ENCODE assay signal across 32 cellular contexts in genomic region chr3:70880416-70880815, GRCh38.
"Had no signal": no experiment of that assay in that cellular context is flagged by ENCODE, and none has a peak within 500 bp of the region (broad histone marks: within the 10 kb centered on the region; RNA-seq: fewer than 3 reads in every experiment).

No MANE protein-coding gene starts in this region.

- H3K4me3 Mint-ChIP-seq: activated CD4-positive, alpha-beta T cell treated with anti-CD3 and anti-CD28 coated beads, Interleukin-2, amount 10 ng/mL, durations not matched to agents 7 days and 5 days; activated CD8-positive, alpha-beta T cell treated with anti-CD3 and anti-CD28 coated beads for 36 hours; activated naive CD8-positive, alpha-beta T cell; activated T-cell treated with anti-CD3 and anti-CD28 coated beads, Interleukin-2, amount 50 U/mL, for 4 hours; activated T-helper 17 cell treated with anti-CD3 and anti-CD28 coated beads, Interleukin-2, amount 50 U/mL, for 72 hours; T-cell; T-helper 1 cell treated with Interleukin-12 subunit alpha and Interleukin-12 subunit beta and Interleukin-4 antibody, amounts not matched to agents 30 μg/mL and 1 μg/mL, for 36 hours; WTC11 had no signal

- H3K36me3 ChIP-seq: adrenal gland, esophagus squamous epithelium, gastroesophageal sphincter, heart right ventricle had no signal

- H3K27ac Mint-ChIP-seq: activated CD4-positive, alpha-beta T cell treated with anti-CD3 and anti-CD28 coated beads, Interleukin-2, amount 10 ng/mL, durations not matched to agents 7 days and 5 days; activated CD8-positive, alpha-beta T cell treated with anti-CD3 and anti-CD28 coated beads for 36 hours; activated naive CD8-positive, alpha-beta T cell; activated T-helper 17 cell treated with anti-CD3 and anti-CD28 coated beads, Interleukin-2, amount 50 U/mL, for 72 hours; T-cell; T-helper 1 cell treated with Interleukin-12 subunit alpha and Interleukin-12 subunit beta and Interleukin-4 antibody, amounts not matched to agents 30 μg/mL and 1 μg/mL, for 36 hours; WTC11 had no signal

- H3K27me3 ChIP-seq: adrenal gland, body of pancreas, esophagus squamous epithelium, gastroesophageal sphincter, heart right ventricle, hepatocyte had no signal

- H3K4me1 Mint-ChIP-seq: activated CD4-positive, alpha-beta T cell treated with anti-CD3 and anti-CD28 coated beads, Interleukin-2, amount 10 ng/mL, durations not matched to agents 7 days and 5 days; activated T-helper 17 cell treated with anti-CD3 and anti-CD28 coated beads, Interleukin-2, amount 50 U/mL, for 72 hours; T-cell; WTC11 had no signal

- H2AFZ ChIP-seq: hepatocyte had no signal

- H3K4me1 ChIP-seq: adrenal gland, body of pancreas, esophagus squamous epithelium, gastroesophageal sphincter, heart right ventricle had no signal

- H3K9me3 ChIP-seq: adrenal gland, body of pancreas, esophagus squamous epithelium, gastroesophageal sphincter had no signal

- DNase-seq: activated CD4-positive, alpha-beta T cell treated with anti-CD3 and anti-CD28 coated beads for 1 hour; activated CD4-positive, alpha-beta T cell treated with anti-CD3 and anti-CD28 coated beads for 4 hours; activated CD4-positive, alpha-beta T cell treated with anti-CD3 and anti-CD28 coated beads, Interleukin-2, amount 10 ng/mL, durations not matched to agents 7 days and 5 days; activated CD4-positive, alpha-beta T cell treated with anti-CD3 and anti-CD28 coated beads, Interleukin-2, amount 50 U/mL, for 4 hours; activated CD8-positive, alpha-beta memory T cell treated with anti-CD3 and anti-CD28 coated beads for 24 hours; activated CD8-positive, alpha-beta T cell treated with anti-CD3 and anti-CD28 coated beads for 36 hours; activated effector memory CD4-positive, alpha-beta T cell treated with Interleukin-2 at 50 U/mL for 16 hours; activated gamma-delta T cell treated with Interleukin-2 at 50 U/mL for 16 hours; activated naive CD4-positive, alpha-beta T cell treated with anti-CD3 and anti-CD28 coated beads, Interleukin-2, amount 50 U/mL, for 16 hours; activated naive CD4-positive, alpha-beta T cell treated with Interleukin-2 at 50 U/mL for 16 hours; activated T-cell treated with anti-CD3 and anti-CD28 coated beads, Interleukin-2, amount 50 U/mL, for 4 hours; adrenal gland; amygdala; aorta; body of pancreas; caudate nucleus; cortex of kidney; dermis blood vessel endothelial cell; effector CD8-positive, alpha-beta T cell; esophagus squamous epithelium; foreskin melanocyte; heart right ventricle; T-cell; T-helper 9 cell had no signal

- H3K79me2 ChIP-seq: hepatocyte had no signal

- H3K4me2 ChIP-seq: hepatocyte had no signal

- ATAC-seq: activated CD8-positive, alpha-beta T cell treated with anti-CD3 and anti-CD28 coated beads for 36 hours; activated T-cell treated with anti-CD3 and anti-CD28 coated beads, Interleukin-2, amount 50 U/mL, for 4 hours; activated T-helper 17 cell treated with anti-CD3 and anti-CD28 coated beads, Interleukin-2, amount 50 U/mL, for 72 hours; body of pancreas; gastroesophageal sphincter; heart right ventricle; T-cell; WTC11 had no signal

- H3K27ac ChIP-seq: adrenal gland, body of pancreas, epithelial cell of prostate, esophagus squamous epithelium, gastroesophageal sphincter, heart right ventricle, hepatocyte, VCaP had no signal

- H3K27me3 Mint-ChIP-seq: activated CD4-positive, alpha-beta T cell treated with anti-CD3 and anti-CD28 coated beads, Interleukin-2, amount 10 ng/mL, durations not matched to agents 7 days and 5 days; activated naive CD8-positive, alpha-beta T cell had no signal

- H3K4me3 ChIP-seq: adrenal gland, body of pancreas, esophagus squamous epithelium, gastroesophageal sphincter, heart right ventricle, hepatocyte had no signal
